Comparison of ENCODE assay signal across 17 cellular contexts in genomic region chr1:156803086-156803851, GRCh38. TPM values are rescaled to one million over a fixed set of nuclear protein-coding genes. Genes with fewer than 3 reads are reported as not detected.
DNase-seq lines count a peak whose midpoint lies in the region; ATAC-seq and TF ChIP-seq lines count a peak whose summit lies in the region.
"Had no signal": no experiment of that assay in that cellular context is flagged by ENCODE, and none has a peak within 500 bp of the region (broad histone marks: within the 10 kb centered on the region; RNA-seq: fewer than 3 reads in every experiment).

No MANE protein-coding gene starts in this region.

- H3K4me3 ChIP-seq in BLaER1 (no peak overlapping the region), vagina (no peak overlapping the region)
- H3K4me3 ChIP-seq in CD4-positive, CD25-positive, alpha-beta regulatory T cell (ENCODE audit: low read depth, low read length), result no peak overlapping the region
- H3K4me3 ChIP-seq: left lung, pancreas, SJCRH30, upper lobe of right lung had no signal

- H3K36me3 ChIP-seq in BLaER1, result peaks cover 58% of the 10 kb centered on the region
- H3K36me3 ChIP-seq in CD4-positive, CD25-positive, alpha-beta regulatory T cell (ENCODE audit: control insufficient read depth, insufficient read depth, low read length), result peaks cover 38% of the 10 kb centered on the region
- H3K36me3 ChIP-seq in vagina, result peaks cover 0 to 18% of the 10 kb centered on the region in 2 donors

- H3K27me3 ChIP-seq in BLaER1 (no peaks in the 10 kb centered on the region), vagina (no peaks in the 10 kb centered on the region)
- H3K27me3 ChIP-seq in CD4-positive, CD25-positive, alpha-beta regulatory T cell (ENCODE audit: control insufficient read depth, insufficient read depth, low read length), result no peaks in the 10 kb centered on the region
- H3K27me3 ChIP-seq: BE2C, left lung, pancreas, SJCRH30, upper lobe of right lung had no signal

- no peaks in the 10 kb centered on the region for H3K27me3 Mint-ChIP-seq in CD4-positive, CD25-positive, alpha-beta regulatory T cell
- no peaks in the 10 kb centered on the region for H3K27me3 Mint-ChIP-seq in activated T-helper 1 cell treated with anti-CD3 and anti-CD28 coated beads, Interleukin-12 subunit alpha, Interleukin-12 subunit beta, Interleukin-2, Interleukin-4 antibody, amounts not matched to agents 30 ng/mL and 10 ng/mL and 1 ng/mL, durations not matched to agents 14 hours and 24 hours and 36 hours (ENCODE audit: insufficient read depth)

- H3K4me2 ChIP-seq in BLaER1, result peak overlapping the region; percentile 36

- intact Hi-C loops in activated T-helper 1 cell treated with anti-CD3 and anti-CD28 coated beads, Interleukin-12 subunit alpha, Interleukin-12 subunit beta, Interleukin-2, Interleukin-4 antibody, amounts not matched to agents 30 ng/mL and 10 ng/mL and 1 ng/mL, durations not matched to agents 14 hours and 24 hours and 36 hours (cut with micrococcal nuclease), result no loop called here
- intact Hi-C loops in left colon (cut with DNase I, micrococcal nuclease), result no loop called here
- intact Hi-C loops in vagina (cut with DNase I), result no loop called here

- H3K27ac ChIP-seq in BLaER1 (0 out of 2 replicates have a peak overlapping the region, but pooled peaks have one; percentile 30), vagina (no peak overlapping the region)
- H3K27ac ChIP-seq in CD4-positive, CD25-positive, alpha-beta regulatory T cell (ENCODE audit: insufficient read depth, low read length, poor library complexity, severe bottlenecking), result no peak overlapping the region
- H3K27ac ChIP-seq: left lung, pancreas, SJCRH30, upper lobe of right lung had no signal

- H3K9ac ChIP-seq in BLaER1, result no peak overlapping the region

- H3K36me3 Mint-ChIP-seq in CD4-positive, CD25-positive, alpha-beta regulatory T cell, result peaks cover 41% of the 10 kb centered on the region
- peaks cover 42% of the 10 kb centered on the region for H3K36me3 Mint-ChIP-seq in activated T-helper 1 cell treated with anti-CD3 and anti-CD28 coated beads, Interleukin-12 subunit alpha, Interleukin-12 subunit beta, Interleukin-2, Interleukin-4 antibody, amounts not matched to agents 30 ng/mL and 10 ng/mL and 1 ng/mL, durations not matched to agents 14 hours and 24 hours and 36 hours (ENCODE audit: low read depth)

- TF ChIP-seq POLR2A in vagina (IDR thresholded peaks at IDR 0.05), result no peak

- H3K4me3 Mint-ChIP-seq in CD4-positive, CD25-positive, alpha-beta regulatory T cell, result peak overlapping the region in 1 of 4 donors; percentile 29
- H3K4me3 Mint-ChIP-seq in activated T-helper 1 cell treated with anti-CD3 and anti-CD28 coated beads, Interleukin-12 subunit alpha, Interleukin-12 subunit beta, Interleukin-2, Interleukin-4 antibody, amounts not matched to agents 30 ng/mL and 10 ng/mL and 1 ng/mL, durations not matched to agents 14 hours and 24 hours and 36 hours, result no peak overlapping the region

- H4K20me1 ChIP-seq in BLaER1, result peaks cover 20% of the 10 kb centered on the region

- peak overlapping the region; percentile 52 to 88 (median 71) for H3K27ac Mint-ChIP-seq in CD4-positive, CD25-positive, alpha-beta regulatory T cell
- peak overlapping the region; percentile 79 for H3K27ac Mint-ChIP-seq in activated T-helper 1 cell treated with anti-CD3 and anti-CD28 coated beads, Interleukin-12 subunit alpha, Interleukin-12 subunit beta, Interleukin-2, Interleukin-4 antibody, amounts not matched to agents 30 ng/mL and 10 ng/mL and 1 ng/mL, durations not matched to agents 14 hours and 24 hours and 36 hours

- no peaks in the 10 kb centered on the region for H3K9me3 ChIP-seq in BLaER1
- H3K9me3 ChIP-seq in CD4-positive, CD25-positive, alpha-beta regulatory T cell (ENCODE audit: control insufficient read depth in 2 of 2, low read length in 2 of 2), result no peaks in the 10 kb centered on the region
- no peaks in the 10 kb centered on the region for H3K9me3 ChIP-seq in vagina
- H3K9me3 ChIP-seq: BE2C, left lung, pancreas, SJCRH30, upper lobe of right lung had no signal

- H3K4me1 ChIP-seq in BLaER1 (peaks cover 56% of the 10 kb centered on the region), vagina (peaks cover 53% of the 10 kb centered on the region)
- peaks cover 15% of the 10 kb centered on the region for H3K4me1 ChIP-seq in CD4-positive, CD25-positive, alpha-beta regulatory T cell (ENCODE audit: control insufficient read depth, insufficient read depth, low read length, poor library complexity, severe bottlenecking)
- H3K4me1 ChIP-seq: pancreas, SJCRH30 had no signal

- no peak for TF ChIP-seq CTCF in vagina (IDR thresholded peaks at IDR 0.05)

- DNase-seq in CD4-positive, CD25-positive, alpha-beta regulatory T cell, result no peak
- no peak for DNase-seq in activated T-helper 1 cell treated with anti-CD3 and anti-CD28 coated beads, Interleukin-12 subunit alpha, Interleukin-12 subunit beta, Interleukin-2, Interleukin-4 antibody, amounts not matched to agents 30 ng/mL and 10 ng/mL and 1 ng/mL, durations not matched to agents 14 hours and 24 hours and 36 hours (ENCODE audit: low spot score)
- DNase-seq in left colon (no peak), NCI-H524 treated with DMSO at 0.1 percent for 48 hours (lab: John Stamatoyannopoulos, UW) (no peak), NCI-H2196 (lab: John Stamatoyannopoulos, UW; ENCODE audit: unreplicated experiment) (no peak), NCI-H2107 (lab: John Stamatoyannopoulos, UW) (no peak), vagina (ENCODE audit: extremely low spot score in 2 of 2) (no peak)
- DNase-seq: BE2C, DMS53, left lung, NCI-H1930, NCI-H526, pancreas, SJCRH30, upper lobe of right lung had no signal

- H3K4me1 Mint-ChIP-seq in CD4-positive, CD25-positive, alpha-beta regulatory T cell, result peaks cover 6 to 40% (median 24%) of the 10 kb centered on the region in 4 donors
- H3K4me1 Mint-ChIP-seq in activated T-helper 1 cell treated with anti-CD3 and anti-CD28 coated beads, Interleukin-12 subunit alpha, Interleukin-12 subunit beta, Interleukin-2, Interleukin-4 antibody, amounts not matched to agents 30 ng/mL and 10 ng/mL and 1 ng/mL, durations not matched to agents 14 hours and 24 hours and 36 hours (ENCODE audit: low read depth), result peaks cover 68% of the 10 kb centered on the region

- no peaks in the 10 kb centered on the region for H3K9me3 Mint-ChIP-seq in CD4-positive, CD25-positive, alpha-beta regulatory T cell
- no peaks in the 10 kb centered on the region for H3K9me3 Mint-ChIP-seq in activated T-helper 1 cell treated with anti-CD3 and anti-CD28 coated beads, Interleukin-12 subunit alpha, Interleukin-12 subunit beta, Interleukin-2, Interleukin-4 antibody, amounts not matched to agents 30 ng/mL and 10 ng/mL and 1 ng/mL, durations not matched to agents 14 hours and 24 hours and 36 hours

- no peak for ATAC-seq in CD4-positive, CD25-positive, alpha-beta regulatory T cell (ENCODE audit: low read depth in 2 of 2)
- peak; percentile 4 for ATAC-seq in left colon
- ATAC-seq: left lung, pancreas, upper lobe of right lung had no signal

RNA-seq across cellular contexts. Expression of gene SH2D2A, which starts 13.4 kb away (rescaled TPM):
- total RNA-seq in CD4-positive, CD25-positive, alpha-beta regulatory T cell, result 158 TPM
- polyA plus RNA-seq in CD4-positive, CD25-positive, alpha-beta regulatory T cell, result 10 to 100 TPM; 27.3 to 36.4 (median 31.2) TPM
- total RNA-seq in activated T-helper 1 cell treated with anti-CD3 and anti-CD28 coated beads, Interleukin-12 subunit alpha, Interleukin-12 subunit beta, Interleukin-2, Interleukin-4 antibody, amounts not matched to agents 30 ng/mL and 10 ng/mL and 1 ng/mL, durations not matched to agents 14 hours and 24 hours and 36 hours, result 283 and 286 TPM in 2 replicates
- total RNA-seq in left colon, result 1 to 10 TPM; 1.4 to 2.4 TPM
- total RNA-seq in vagina, result 4.9 TPM
- total RNA-seq: fibroblast of villous mesenchyme, SJCRH30 had no signal

RNA-seq across cellular contexts. Expression of gene PRCC, which starts 35.9 kb away (rescaled TPM):
- 67.8 TPM for total RNA-seq in CD4-positive, CD25-positive, alpha-beta regulatory T cell
- polyA plus RNA-seq in CD4-positive, CD25-positive, alpha-beta regulatory T cell, result 10 to 100 TPM; 35.5 to 43.3 (median 36.4) TPM
- total RNA-seq in activated T-helper 1 cell treated with anti-CD3 and anti-CD28 coated beads, Interleukin-12 subunit alpha, Interleukin-12 subunit beta, Interleukin-2, Interleukin-4 antibody, amounts not matched to agents 30 ng/mL and 10 ng/mL and 1 ng/mL, durations not matched to agents 14 hours and 24 hours and 36 hours, result 117 TPM in 2 replicates
- total RNA-seq in left colon (10 to 100 TPM; 51.2 to 59.6 TPM), vagina (30.4 TPM)

RNA-seq across cellular contexts. Expression of gene HDGF, which starts 51.8 kb away (rescaled TPM):
- 87.6 TPM for total RNA-seq in CD4-positive, CD25-positive, alpha-beta regulatory T cell
- 10 to 100 TPM; 26.9 to 50.2 (median 36.7) TPM for polyA plus RNA-seq in CD4-positive, CD25-positive, alpha-beta regulatory T cell
- 371 and 374 TPM in 2 replicates for total RNA-seq in activated T-helper 1 cell treated with anti-CD3 and anti-CD28 coated beads, Interleukin-12 subunit alpha, Interleukin-12 subunit beta, Interleukin-2, Interleukin-4 antibody, amounts not matched to agents 30 ng/mL and 10 ng/mL and 1 ng/mL, durations not matched to agents 14 hours and 24 hours and 36 hours
- total RNA-seq in left colon (100 to 1,000 TPM; 198 to 243 TPM), vagina (154 TPM)

RNA-seq across cellular contexts. Expression of gene INSRR, which starts 55.6 kb away (rescaled TPM):
- 0.07 TPM for total RNA-seq in CD4-positive, CD25-positive, alpha-beta regulatory T cell
- polyA plus RNA-seq in CD4-positive, CD25-positive, alpha-beta regulatory T cell, result not detected
- 0.65 and 0.78 TPM in 2 replicates for total RNA-seq in activated T-helper 1 cell treated with anti-CD3 and anti-CD28 coated beads, Interleukin-12 subunit alpha, Interleukin-12 subunit beta, Interleukin-2, Interleukin-4 antibody, amounts not matched to agents 30 ng/mL and 10 ng/mL and 1 ng/mL, durations not matched to agents 14 hours and 24 hours and 36 hours
- total RNA-seq in left colon (not detected), vagina (not detected)
- total RNA-seq: fibroblast of villous mesenchyme, left lung, SJCRH30, upper lobe of right lung had no signal

RNA-seq across cellular contexts. Expression of gene NTRK1, which starts 57.4 kb away (rescaled TPM):
- 0.91 TPM for total RNA-seq in CD4-positive, CD25-positive, alpha-beta regulatory T cell
- under 1 TPM in 3 of 4 donors, not detected in 1; 0.06 to 0.44 (median 0.10) TPM for polyA plus RNA-seq in CD4-positive, CD25-positive, alpha-beta regulatory T cell
- total RNA-seq in activated T-helper 1 cell treated with anti-CD3 and anti-CD28 coated beads, Interleukin-12 subunit alpha, Interleukin-12 subunit beta, Interleukin-2, Interleukin-4 antibody, amounts not matched to agents 30 ng/mL and 10 ng/mL and 1 ng/mL, durations not matched to agents 14 hours and 24 hours and 36 hours, result 49.1 and 49.8 TPM in 2 replicates
- total RNA-seq in left colon, result under 1 TPM in 1 of 2 donors, not detected in 1; 0.95 TPM
- total RNA-seq in vagina, result 2.9 TPM
- total RNA-seq: fibroblast of villous mesenchyme, SJCRH30 had no signal

Comparison
In these comparisons a context has a peak if more than half of its experiments do, and no peak if none do; other contexts are left out.
1. RNA of gene SH2D2A, which starts 13.4 kb away (total RNA-seq): 283 to 286 TPM in activated T-helper 1 cell treated with anti-CD3 and anti-CD28 coated beads, Interleukin-12 subunit alpha, Interleukin-12 subunit beta, Interleukin-2, Interleukin-4 antibody, amounts not matched to agents 30 ng/mL and 10 ng/mL and 1 ng/mL, durations not matched to agents 14 hours and 24 hours and 36 hours and 158 TPM in CD4-positive, CD25-positive, alpha-beta regulatory T cell (single experiment); 4.9 TPM in vagina (single experiment) and 1.4 to 2.4 TPM in left colon; every median in the first group is over 10 times any median in the second.